In the genomic region with DNA sequence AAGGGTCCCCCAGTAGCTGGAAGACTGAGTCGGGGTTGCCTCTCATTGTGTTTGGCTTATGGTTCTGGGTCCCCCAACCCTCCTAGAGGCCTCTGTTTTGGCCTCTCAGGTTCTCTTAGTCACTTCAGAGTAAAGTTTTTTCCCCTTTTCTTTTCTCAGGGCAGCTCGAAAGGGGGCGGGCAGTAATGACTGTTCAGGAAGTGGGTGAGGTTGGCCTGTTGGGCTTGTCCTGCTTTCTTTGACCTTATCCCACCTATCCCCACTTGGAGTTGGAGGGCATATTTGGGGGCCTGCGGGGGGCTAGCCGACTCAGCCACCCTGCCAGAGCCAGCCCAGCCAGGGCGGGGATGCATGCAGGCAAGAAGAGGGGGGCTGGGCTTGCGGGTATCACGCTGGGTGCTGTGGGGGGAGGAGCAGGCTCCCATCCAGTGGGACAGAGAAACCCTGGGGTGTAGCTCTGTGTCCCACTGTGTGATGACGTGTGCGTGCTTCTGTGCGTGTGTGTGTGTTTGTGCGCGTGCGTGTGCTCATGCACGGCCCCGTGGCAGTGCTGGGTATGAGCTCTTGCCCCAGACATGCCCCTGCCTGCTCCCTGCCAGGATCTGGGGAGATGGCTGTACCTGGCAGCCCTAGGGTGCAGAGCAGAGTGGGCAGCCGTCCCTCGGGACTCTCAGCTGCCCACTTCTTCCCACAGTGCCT, we compare ENCODE assay signal across 8 cellular contexts. TPM values are rescaled to one million over a fixed set of nuclear protein-coding genes. Genes with fewer than 3 reads are reported as not detected.
A peak's percentile ranks its signal among the peaks of the same experiment; 100 is the strongest.
DNase-seq lines count a peak whose midpoint lies in the region; ATAC-seq and TF ChIP-seq lines count a peak whose summit lies in the region.

No MANE protein-coding gene starts in this region.

- ATAC-seq in GM19035 (IDR thresholded peaks at IDR 0.05; ENCODE audit: unreplicated experiment), result no peak

- TF ChIP-seq POLR2A in esophagus muscularis mucosa (IDR thresholded peaks at IDR 0.05; ENCODE audit: low read depth), result no peak

- H3K36me3 ChIP-seq in esophagus muscularis mucosa, result peaks cover 21 to 40% (median 38%) of the 10 kb centered on the region in 4 donors
- peaks cover 39% of the 10 kb centered on the region for H3K36me3 ChIP-seq in neutrophil
- no peaks in the 10 kb centered on the region for H3K36me3 ChIP-seq in urinary bladder (ENCODE audit: insufficient read depth)

- H3K27ac ChIP-seq in esophagus muscularis mucosa (replicated peaks in 1 of 4), result peak overlapping the region; percentile 93 to 96 (median 94)
- peak overlapping the region; percentile 99 for H3K27ac ChIP-seq in neutrophil
- peak overlapping the region; percentile 88 for H3K27ac ChIP-seq in urinary bladder (ENCODE audit: low read depth)

- peak; percentile 29 for DNase-seq in GF-D8 (lab: John Stamatoyannopoulos, UW)
- DNase-seq in NAMALWA (ENCODE audit: low spot score), result peak; percentile 57
- DNase-seq in activated CD8-positive, alpha-beta memory T cell treated with anti-CD3 and anti-CD28 coated beads, Interleukin-2, amount 50 U/mL, for 4 hours, result peak; percentile 50
- no peak for DNase-seq in esophagus muscularis mucosa (ENCODE audit: extremely low spot score)
- DNase-seq in NCI-H2081 treated with DMSO at 0.1 percent for 48 hours (lab: John Stamatoyannopoulos, UW), result no peak

- 22% methylated on average over 13 of the region's 18 CpGs for WGBS in esophagus muscularis mucosa
- 21% methylated on average over 18 of the region's 18 CpGs for WGBS in urinary bladder

- TF ChIP-seq EP300 in esophagus muscularis mucosa (IDR thresholded peaks at IDR 0.05), result no peak

- H3K4me1 ChIP-seq in esophagus muscularis mucosa, result peaks cover 29 to 64% (median 57%) of the 10 kb centered on the region in 4 donors
- H3K4me1 ChIP-seq in neutrophil (ENCODE audit: control insufficient read depth in 1 of 2, insufficient read depth in 1 of 2, low read depth in 1 of 2, low read length in 1 of 2), result peaks cover 32 to 39% of the 10 kb centered on the region in 2 experiments
- H3K4me1 ChIP-seq in urinary bladder (ENCODE audit: insufficient read depth), result no peaks in the 10 kb centered on the region

- H3K27me3 ChIP-seq in esophagus muscularis mucosa, result no peaks in the 10 kb centered on the region
- no peaks in the 10 kb centered on the region for H3K27me3 ChIP-seq in neutrophil

- TF ChIP-seq CTCF in esophagus muscularis mucosa (IDR thresholded peaks at IDR 0.05) (no peak), neutrophil (IDR thresholded peaks at IDR 0.05) (peak; percentile 29)

- H3K9me3 ChIP-seq in esophagus muscularis mucosa, result no peaks in the 10 kb centered on the region
- H3K9me3 ChIP-seq in neutrophil, result no peaks in the 10 kb centered on the region

- intact Hi-C loops in esophagus muscularis mucosa (cut with DNase I), result no loop called here

- H3K4me3 ChIP-seq in esophagus muscularis mucosa, result peak overlapping the region; percentile 67 to 77 (median 72)
- peak overlapping the region; percentile 72 to 83 for H3K4me3 ChIP-seq in neutrophil (ENCODE audit: low read depth in 1 of 2, low read length in 1 of 2)
- H3K4me3 ChIP-seq in urinary bladder (ENCODE audit: low read depth, low read length), result peak overlapping the region; percentile 70

RNA-seq across cellular contexts. Expression of gene CIC, which starts 1.4 kb away (rescaled TPM):
- total RNA-seq in esophagus muscularis mucosa (10 to 100 TPM; 37.8 to 74.2 (median 56.3) TPM), urinary bladder (14.0 TPM)
- 59.5 TPM for polyA plus RNA-seq in urinary bladder

RNA-seq across cellular contexts. Expression of gene ERF, which starts 15.6 kb away (rescaled TPM):
- total RNA-seq in esophagus muscularis mucosa, result 10 to 100 TPM; 16.6 to 38.8 (median 35.5) TPM
- 17.9 TPM for total RNA-seq in urinary bladder
- 50.9 TPM for polyA plus RNA-seq in urinary bladder

RNA-seq across cellular contexts. Expression of gene GSK3A, which starts 28.1 kb away (rescaled TPM):
- 10 to 100 TPM; 33.8 to 46.1 (median 41.8) TPM for total RNA-seq in esophagus muscularis mucosa
- 8.4 TPM for total RNA-seq in urinary bladder
- polyA plus RNA-seq in urinary bladder, result 56.9 TPM

RNA-seq across cellular contexts. Expression of gene PRR19, which starts 31.4 kb away (rescaled TPM):
- under 1 TPM in 2 of 4 donors, not detected in 2; 0.17 to 0.50 TPM for total RNA-seq in esophagus muscularis mucosa
- not detected for total RNA-seq in urinary bladder
- 1.0 TPM for polyA plus RNA-seq in urinary bladder

RNA-seq across cellular contexts. Expression of gene PAFAH1B3, which starts 31.9 kb away (rescaled TPM):
- total RNA-seq in esophagus muscularis mucosa (1 to 10 TPM in 3 of 4 donors, under 1 TPM in 1; 0.83 to 8.6 (median 7.2) TPM), urinary bladder (15.9 TPM)
- polyA plus RNA-seq in urinary bladder, result 20.9 TPM

Comparison
In these comparisons a context has a peak if more than half of its experiments do, and no peak if none do; other contexts are left out.
1. DNase-seq: peak in GF-D8 (single experiment), NAMALWA (single experiment) and activated CD8-positive, alpha-beta memory T cell treated with anti-CD3 and anti-CD28 coated beads, Interleukin-2, amount 50 U/mL, for 4 hours (single experiment); none in esophagus muscularis mucosa (single experiment) and NCI-H2081 treated with DMSO at 0.1 percent for 48 hours (single experiment).
2. Peak in every context shown above with its lines, with median percentiles within 50 percentile points of each other: H3K27ac ChIP-seq and H3K4me3 ChIP-seq.